1 cellular context compared by ENCODE assay signal in genomic region chr22:39634530-39635399, GRCh38.
TF ChIP-seq lines count a peak whose summit lies in the region.

No MANE protein-coding gene starts in this region.

TF ChIP-seq in K562, 482 proteins besides CTCF, POLR2A, EP300 and RAD21 (continued from another document):
- no peak for TF ChIP-seq ZBTB11 (CRISPR knock-in tag; IDR thresholded peaks at IDR 0.05)
- no peak for TF ChIP-seq ELF1 (tag; IDR thresholded peaks at IDR 0.05)
- 0 out of 2 replicates have a peak, but pooled peaks have one; percentile 24 for TF ChIP-seq MYNN (IDR thresholded peaks at IDR 0.05)
- TF ChIP-seq MYNN (CRISPR knock-in tag; IDR thresholded peaks at IDR 0.05): no peak
- no peak for TF ChIP-seq ZBTB1 (CRISPR knock-in tag; IDR thresholded peaks at IDR 0.05; ENCODE audit: borderline replicate concordance, low read depth)
- no peak for TF ChIP-seq SAFB (IDR thresholded peaks at IDR 0.05; ENCODE audit: borderline replicate concordance, low read depth, low read length)
- no peak for TF ChIP-seq ATF4 (CRISPR knock-in tag; IDR thresholded peaks at IDR 0.05)
- 0 out of 4 replicates have a peak, but pooled peaks of 1 of the 2 experiments have one; percentile 14 for TF ChIP-seq TRIM24 (IDR thresholded peaks at IDR 0.05)
- no peak for TF ChIP-seq HDAC2 (IDR thresholded peaks at IDR 0.05)
- peak; percentile 54; the same call in 1 of the 2 replicates for TF ChIP-seq C11orf30 (IDR thresholded peaks at IDR 0.05; ENCODE audit: low read depth)
- TF ChIP-seq SMAD4 (CRISPR knock-in tag; conservative IDR thresholded peaks at IDR 0.05): no peak
- no peak for TF ChIP-seq SNRNP70 (optimal IDR thresholded peaks at IDR 0.05; ENCODE audit: low read depth, low read length)
- peak; percentile 91 for TF ChIP-seq JUND (IDR thresholded peaks at IDR 0.05; ENCODE audit: borderline replicate concordance, low read depth, low read length)
- TF ChIP-seq JUND (tag; IDR thresholded peaks at IDR 0.05; ENCODE audit: borderline replicate concordance, low read depth, low read length): peak; percentile 79; the same call in 1 of the 3 replicates
- 0 out of 2 replicates have a peak, but pooled peaks have one; percentile 24 for TF ChIP-seq MAFG (tag; conservative IDR thresholded peaks at IDR 0.05)
- no peak for TF ChIP-seq NR3C1 (CRISPR knock-in tag; IDR thresholded peaks at IDR 0.05)
- TF ChIP-seq GTF2F1 (IDR thresholded peaks at IDR 0.05; ENCODE audit: low read depth, low read length): no peak
- no peak for TF ChIP-seq ZNF655 (CRISPR knock-in tag; IDR thresholded peaks at IDR 0.05)
- peak; percentile 86 for TF ChIP-seq ATF3 (IDR thresholded peaks at IDR 0.05)
- no peak for TF ChIP-seq ATF3 (CRISPR knock-in tag; conservative IDR thresholded peaks at IDR 0.05)
- no peak for TF ChIP-seq SIX5 (IDR thresholded peaks at IDR 0.05; ENCODE audit: borderline replicate concordance in 1 of 2, insufficient read depth in 1 of 2, low read depth in 1 of 2, low read length in 2 of 2)
- no peak for TF ChIP-seq ETS1 (conservative IDR thresholded peaks at IDR 0.05; ENCODE audit: control insufficient read depth, low read depth, low read length)
- no peak for TF ChIP-seq ZNF57 (CRISPR knock-in tag; IDR thresholded peaks at IDR 0.05)
- TF ChIP-seq SRSF3 (IDR thresholded peaks at IDR 0.05; ENCODE audit: insufficient read depth, low read length): no peak
- TF ChIP-seq HMGXB4 (CRISPR knock-in tag; IDR thresholded peaks at IDR 0.05): no peak
- TF ChIP-seq SMARCE1 (IDR thresholded peaks at IDR 0.05): 0 out of 2 replicates have a peak, but pooled peaks have one; percentile 30
- peak; percentile 60 for TF ChIP-seq SMARCA4 (IDR thresholded peaks at IDR 0.05)
- TF ChIP-seq DDX20 (tag; IDR thresholded peaks at IDR 0.05; ENCODE audit: low read depth): no peak
- no peak for TF ChIP-seq YBX1 (IDR thresholded peaks at IDR 0.05)
- no peak for TF ChIP-seq ZNF232 (CRISPR knock-in tag; IDR thresholded peaks at IDR 0.05)
- TF ChIP-seq EGR1 (conservative IDR thresholded peaks at IDR 0.05): peak; percentile 83
- TF ChIP-seq NFIC (IDR thresholded peaks at IDR 0.05): peak; percentile 93
